ENCODE assay signal across 8 cellular contexts in genomic region chr2:32165027-32165347, GRCh38. TPM values are rescaled to one million over a fixed set of nuclear protein-coding genes. Genes with fewer than 3 reads are reported as not detected.
DNase-seq lines count a peak whose midpoint lies in the region; ATAC-seq and TF ChIP-seq lines count a peak whose summit lies in the region.
"Not testable (repeated sequence)": the region's sequence is repeated elsewhere in the genome, so short reads cannot be mapped to it uniquely, and the experiment has no call there.

No MANE protein-coding gene starts in this region.

- H3K4me3 ChIP-seq in CD4-positive, alpha-beta memory T cell (ENCODE audit: low read length in 2 of 2), result peak overlapping the region; percentile 51 to 79
- peak overlapping the region; percentile 76 for H3K4me3 ChIP-seq in HFF-Myc (replicated peaks; ENCODE audit: low read depth, low read length)
- peak overlapping the region; percentile 33 for H3K4me3 ChIP-seq in hepatocyte
- peak overlapping the region; percentile 78 to 91 (median 86) for H3K4me3 ChIP-seq in stomach

- peaks cover 40% of the 10 kb centered on the region for H3K79me2 ChIP-seq in hepatocyte

- peak overlapping the region; percentile 84 for H3K27ac ChIP-seq in CD4-positive, alpha-beta memory T cell (ENCODE audit: low read depth, low read length)
- peak overlapping the region; percentile 91 for H3K27ac ChIP-seq in hepatocyte
- peak overlapping the region; percentile 86 to 96 (median 92) for H3K27ac ChIP-seq in stomach

- H3K9me3 ChIP-seq in CD4-positive, alpha-beta memory T cell (ENCODE audit: control insufficient read depth in 1 of 2, low read length in 2 of 2); hepatocyte (ENCODE audit: low read depth); stomach: not testable (repeated sequence)

- not testable (repeated sequence) for H3K27me3 Mint-ChIP-seq in CD4-positive, alpha-beta memory T cell; activated T-helper 1 cell treated with anti-CD3 and anti-CD28 coated beads, Interleukin-12 subunit alpha, Interleukin-12 subunit beta, Interleukin-2, Interleukin-4 antibody, amounts not matched to agents 30 ng/mL and 10 ng/mL and 1 ng/mL, durations not matched to agents 14 hours and 24 hours and 36 hours (ENCODE audit: insufficient read depth); natural killer cell (ENCODE audit: low read depth in 2 of 2)

- H3K4me1 ChIP-seq in CD4-positive, alpha-beta memory T cell (ENCODE audit: insufficient read depth, low read length), result peaks cover 23% of the 10 kb centered on the region
- H3K4me1 ChIP-seq in hepatocyte (ENCODE audit: insufficient read depth), result not testable (repeated sequence)
- H3K4me1 ChIP-seq in stomach, result peaks cover 8 to 39% (median 22%) of the 10 kb centered on the region in 4 donors

- ATAC-seq in natural killer cell, result peak in 2 of 3 donors; percentile 3 to 4

- DNase-seq in CD4-positive, alpha-beta memory T cell; HFF-Myc (ENCODE audit: extremely low read depth, low read depth); activated T-helper 1 cell treated with anti-CD3 and anti-CD28 coated beads, Interleukin-12 subunit alpha, Interleukin-12 subunit beta, Interleukin-2, Interleukin-4 antibody, amounts not matched to agents 30 ng/mL and 10 ng/mL and 1 ng/mL, durations not matched to agents 14 hours and 24 hours and 36 hours (ENCODE audit: low spot score); hepatocyte (ENCODE audit: low spot score); natural killer cell; stomach: not testable (repeated sequence)
- DNase-seq in OCI-M1 (lab: John Stamatoyannopoulos, UW) (peak; percentile 46), dermis blood vessel endothelial cell (peak; percentile 14)

- H3K4me2 ChIP-seq in hepatocyte, result peak overlapping the region; percentile 70

- not testable (repeated sequence) for TF ChIP-seq POLR2A in stomach (IDR thresholded peaks at IDR 0.05)

- peak overlapping the region; percentile 90 to 99 (median 97) for H3K27ac Mint-ChIP-seq in CD4-positive, alpha-beta memory T cell
- H3K27ac Mint-ChIP-seq in activated T-helper 1 cell treated with anti-CD3 and anti-CD28 coated beads, Interleukin-12 subunit alpha, Interleukin-12 subunit beta, Interleukin-2, Interleukin-4 antibody, amounts not matched to agents 30 ng/mL and 10 ng/mL and 1 ng/mL, durations not matched to agents 14 hours and 24 hours and 36 hours, result peak overlapping the region; percentile 91
- peak overlapping the region; percentile 92 to 95 for H3K27ac Mint-ChIP-seq in natural killer cell

- not testable (repeated sequence) for H4K20me1 ChIP-seq in hepatocyte (ENCODE audit: insufficient read depth, poor library complexity, severe bottlenecking)

- H3K27me3 ChIP-seq in CD4-positive, alpha-beta memory T cell (ENCODE audit: insufficient read depth, low read length); hepatocyte; stomach: not testable (repeated sequence)

- H3K36me3 ChIP-seq in CD4-positive, alpha-beta memory T cell (ENCODE audit: insufficient read depth, low read length); hepatocyte (replicated peaks; ENCODE audit: insufficient read depth, low read depth); stomach: not testable (repeated sequence)

- 11% methylated on average over 13 of the region's 13 CpGs for WGBS in hepatocyte (ENCODE audit: low lambda C conversion rate, missing lambda C conversion rate)
- 6 to 11% (median 8%) methylated on average over 13 of the region's 13 CpGs for WGBS in stomach, 5 donors

- CTCF ChIA-PET in CD4-positive, alpha-beta memory T cell (lab: Charles Lee; ENCODE audit: partially characterized antibody), result interaction anchor here (1.0 kb wide), 1 partner anchor 101 kb away, joined by 3 read pairs; the partner anchor contains the start of gene SPAST

- peak overlapping the region; percentile 71 for H2AFZ ChIP-seq in hepatocyte

- POLR2A ChIA-PET in CD4-positive, alpha-beta memory T cell (lab: Charles Lee; ENCODE audit: partially characterized antibody), result interaction anchor here (1.1 to 1.7 kb wide), 7 partner anchors 94 to 1434 kb away, joined by 3 to 26 read pairs (median 6); partner anchors contain the start of genes BIRC6, DPY30, FAM98A and RASGRP3

- peak overlapping the region; percentile 94 to 100 (median 98) for H3K4me3 Mint-ChIP-seq in CD4-positive, alpha-beta memory T cell
- H3K4me3 Mint-ChIP-seq in activated T-helper 1 cell treated with anti-CD3 and anti-CD28 coated beads, Interleukin-12 subunit alpha, Interleukin-12 subunit beta, Interleukin-2, Interleukin-4 antibody, amounts not matched to agents 30 ng/mL and 10 ng/mL and 1 ng/mL, durations not matched to agents 14 hours and 24 hours and 36 hours, result peak overlapping the region; percentile 99
- H3K4me3 Mint-ChIP-seq in natural killer cell, result peak overlapping the region; percentile 99

- H3K4me1 Mint-ChIP-seq in CD4-positive, alpha-beta memory T cell, result peaks cover 19 to 41% (median 28%) of the 10 kb centered on the region in 4 donors
- peaks cover 29% of the 10 kb centered on the region for H3K4me1 Mint-ChIP-seq in activated T-helper 1 cell treated with anti-CD3 and anti-CD28 coated beads, Interleukin-12 subunit alpha, Interleukin-12 subunit beta, Interleukin-2, Interleukin-4 antibody, amounts not matched to agents 30 ng/mL and 10 ng/mL and 1 ng/mL, durations not matched to agents 14 hours and 24 hours and 36 hours (ENCODE audit: low read depth)
- H3K4me1 Mint-ChIP-seq in natural killer cell, result peaks cover 26 to 28% of the 10 kb centered on the region in 2 donors

- intact Hi-C loops in CD4-positive, alpha-beta memory T cell (cut with micrococcal nuclease), result loop anchor here (1.0 to 5.0 kb wide), 4 partner anchors 102 to 192 kb away; partner anchors contain the start of genes BIRC6, MEMO1, SPAST and YIPF4
- intact Hi-C loops in activated T-helper 1 cell treated with anti-CD3 and anti-CD28 coated beads, Interleukin-12 subunit alpha, Interleukin-12 subunit beta, Interleukin-2, Interleukin-4 antibody, amounts not matched to agents 30 ng/mL and 10 ng/mL and 1 ng/mL, durations not matched to agents 14 hours and 24 hours and 36 hours (cut with micrococcal nuclease), result loop anchor here (1.0 to 5.0 kb wide), 8 partner anchors 102 to 1453 kb away; partner anchors contain the start of genes BIRC6, FAM98A, MEMO1 and SPAST
- intact Hi-C loops in natural killer cell (cut with micrococcal nuclease), result loop anchor here (5.0 kb wide), 1 partner anchor 103 kb away; the partner anchor contains the start of gene SPAST
- intact Hi-C loops in stomach (cut with DNase I; ENCODE audit: low total_unique reads), result not testable (repeated sequence)

- H3K9me2 ChIP-seq in hepatocyte (replicated peaks; ENCODE audit: insufficient read depth), result not testable (repeated sequence)

- H3K36me3 Mint-ChIP-seq in CD4-positive, alpha-beta memory T cell, result peaks cover 6 to 18% of the 10 kb centered on the region in 2 donors
- H3K36me3 Mint-ChIP-seq in activated T-helper 1 cell treated with anti-CD3 and anti-CD28 coated beads, Interleukin-12 subunit alpha, Interleukin-12 subunit beta, Interleukin-2, Interleukin-4 antibody, amounts not matched to agents 30 ng/mL and 10 ng/mL and 1 ng/mL, durations not matched to agents 14 hours and 24 hours and 36 hours (ENCODE audit: low read depth), result peaks cover 12% of the 10 kb centered on the region
- H3K36me3 Mint-ChIP-seq in natural killer cell, result not testable (repeated sequence)

- H3K9me3 Mint-ChIP-seq in CD4-positive, alpha-beta memory T cell; activated T-helper 1 cell treated with anti-CD3 and anti-CD28 coated beads, Interleukin-12 subunit alpha, Interleukin-12 subunit beta, Interleukin-2, Interleukin-4 antibody, amounts not matched to agents 30 ng/mL and 10 ng/mL and 1 ng/mL, durations not matched to agents 14 hours and 24 hours and 36 hours; natural killer cell: not testable (repeated sequence)

- TF ChIP-seq CTCF in HFF-Myc (IDR thresholded peaks at IDR 0.05; ENCODE audit: low read depth, low read length, missing control alignments); hepatocyte (IDR thresholded peaks at IDR 0.05; ENCODE audit: poor library complexity); natural killer cell (IDR thresholded peaks at IDR 0.05); stomach (IDR thresholded peaks at IDR 0.05): not testable (repeated sequence)

- not testable (repeated sequence) for TF ChIP-seq EP300 in stomach (IDR thresholded peaks at IDR 0.05)

RNA-seq across cellular contexts. Expression of gene SLC30A6, which starts 0.7 kb away (rescaled TPM):
- 10 to 100 TPM; 20.2 to 20.3 TPM for total RNA-seq in CD4-positive, alpha-beta memory T cell
- 10 to 100 TPM; 12.0 to 15.5 TPM for polyA plus RNA-seq in CD4-positive, alpha-beta memory T cell
- 23.1 and 27.0 TPM in 2 replicates for total RNA-seq in activated T-helper 1 cell treated with anti-CD3 and anti-CD28 coated beads, Interleukin-12 subunit alpha, Interleukin-12 subunit beta, Interleukin-2, Interleukin-4 antibody, amounts not matched to agents 30 ng/mL and 10 ng/mL and 1 ng/mL, durations not matched to agents 14 hours and 24 hours and 36 hours
- 24.9 and 26.9 TPM in 2 replicates for total RNA-seq in dermis blood vessel endothelial cell
- 35.8 and 40.5 TPM in 2 replicates for total RNA-seq in hepatocyte
- polyA plus RNA-seq in hepatocyte, result 16.1 and 16.8 TPM in 2 replicates
- total RNA-seq in natural killer cell, result 10 to 100 TPM in 2 of 3 donors, 1 to 10 TPM in 1; 8.3 to 14.0 (median 12.8) TPM
- total RNA-seq in stomach, result 10 to 100 TPM in 3 of 5 donors, 1 to 10 TPM in 2; 7.5 to 64.8 (median 18.3) TPM
- 1 to 10 TPM; 3.1 to 4.4 (median 3.5) TPM for polyA plus RNA-seq in stomach

Comparison
In these comparisons a context has a peak if more than half of its experiments do, and no peak if none do; other contexts are left out.
1. H3K4me3 ChIP-seq: peak in every context shown above with its lines; median percentile 86 in stomach; 76 in HFF-Myc; 65 in CD4-positive, alpha-beta memory T cell; 33 in hepatocyte.